Comparison of ENCODE assay signal across 1 cellular context in genomic region chr4:107890779-107891178, GRCh38.
TF ChIP-seq lines count a peak whose summit lies in the region.

No MANE protein-coding gene starts in this region.

TF ChIP-seq in H1, 55 proteins besides CTCF, POLR2A, EP300 and RAD21:
- TF ChIP-seq, protein P1, sequence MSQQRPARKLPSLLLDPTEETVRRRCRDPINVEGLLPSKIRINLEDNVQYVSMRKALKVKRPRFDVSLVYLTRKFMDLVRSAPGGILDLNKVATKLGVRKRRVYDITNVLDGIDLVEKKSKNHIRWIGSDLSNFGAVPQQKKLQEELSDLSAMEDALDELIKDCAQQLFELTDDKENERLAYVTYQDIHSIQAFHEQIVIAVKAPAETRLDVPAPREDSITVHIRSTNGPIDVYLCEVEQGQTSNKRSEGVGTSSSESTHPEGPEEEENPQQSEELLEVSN (IDR thresholded peaks at IDR 0.05), result peak; percentile 23; the same call in 1 of the 2 replicates
- TF ChIP-seq POU5F1 (IDR thresholded peaks at IDR 0.05; ENCODE audit: low read depth, low read length), result peak; percentile 64; the same call in 1 of the 2 replicates
- no peak for TF ChIP-seq KDM1A (IDR thresholded peaks at IDR 0.05; ENCODE audit: borderline replicate concordance, low read length)
